In the genomic region with DNA sequence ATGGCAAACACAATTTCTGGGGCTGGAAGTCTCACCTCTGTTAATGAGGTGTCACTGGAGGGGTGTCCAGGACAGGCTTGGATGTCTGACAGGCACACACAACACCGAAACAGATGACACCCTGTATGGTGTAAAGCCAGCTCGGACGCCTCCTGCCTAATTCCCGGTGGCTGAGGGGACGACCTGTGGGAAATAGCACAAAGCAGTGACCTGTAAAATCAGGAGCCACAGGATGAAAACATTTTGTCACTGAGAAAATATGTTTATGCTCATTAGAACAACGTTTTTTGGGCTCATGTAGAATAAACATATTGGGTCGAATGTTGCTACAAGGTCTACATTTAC, we compare ENCODE assay signal across 17 cellular contexts.
"Had no signal": no experiment of that assay in that cellular context is flagged by ENCODE, and none has a peak within 500 bp of the region (broad histone marks: within the 10 kb centered on the region; RNA-seq: fewer than 3 reads in every experiment).

No MANE protein-coding gene starts in this region.

- ATAC-seq: activated CD4-positive, CD25-positive, alpha-beta regulatory T cell treated with anti-CD3 and anti-CD28 coated beads, Interleukin-2, amount 50 U/mL, for 24 hours; activated CD8-positive, alpha-beta memory T cell treated with anti-CD3 and anti-CD28 coated beads, Interleukin-2, amount 10 ng/mL, durations not matched to agents 7 days and 5 days; K562; PC-3 had no signal

- H3K27ac ChIP-seq: brain microvascular endothelial cell, cardiac muscle cell had no signal

- H3K36me3 ChIP-seq: brain microvascular endothelial cell, cardiac muscle cell had no signal

- DNase-seq: activated CD4-positive, alpha-beta T cell treated with anti-CD3 and anti-CD28 coated beads for 4 hours; activated effector memory CD4-positive, alpha-beta T cell treated with Interleukin-2 at 50 U/mL for 16 hours; activated naive CD4-positive, alpha-beta T cell treated with Interleukin-2 at 50 U/mL for 16 hours; amygdala; brain microvascular endothelial cell; Karpas-422; NCI-H1105 treated with DMSO at 0.1 percent for 48 hours; NCI-H1436 treated with DMSO at 0.1 percent for 48 hours; NCI-H187; NCI-H2081 treated with DMSO at 0.1 percent for 48 hours; NCI-H446; NCI-H524; PC-3 had no signal

- H3K4me3 ChIP-seq: cardiac muscle cell, K562 had no signal

- H3K27me3 ChIP-seq: brain microvascular endothelial cell, cardiac muscle cell had no signal
